Comparison of ENCODE assay signal across 8 cellular contexts in genomic region chr2:140273958-140274357, GRCh38.
"Had no signal": no experiment of that assay in that cellular context is flagged by ENCODE, and none has a peak within 500 bp of the region (broad histone marks: within the 10 kb centered on the region; RNA-seq: fewer than 3 reads in every experiment).

No MANE protein-coding gene starts in this region.

- DNase-seq: GDM1, GF-D8 had no signal

- H3K4me3 ChIP-seq: GM12878 had no signal

- FAIRE-seq: G401.6, GM12878, GM12891, GM12892, GM18507, GM19239 had no signal

- ATAC-seq: GM12878 had no signal
